Comparison of ENCODE assay signal across 8 cellular contexts in genomic region chr19:18306903-18307681, GRCh38. TPM values are rescaled to one million over a fixed set of nuclear protein-coding genes. Genes with fewer than 3 reads are reported as not detected.
DNase-seq lines count a peak whose midpoint lies in the region; ATAC-seq and TF ChIP-seq lines count a peak whose summit lies in the region.
"Had no signal": no experiment of that assay in that cellular context is flagged by ENCODE, and none has a peak within 500 bp of the region (broad histone marks: within the 10 kb centered on the region; RNA-seq: fewer than 3 reads in every experiment).

No MANE protein-coding gene starts in this region.

- H2AFZ ChIP-seq in MM.1S (ENCODE audit: low read length), result no peak overlapping the region
- H2AFZ ChIP-seq: PC-9 had no signal

- H3K27ac Mint-ChIP-seq in activated naive CD8-positive, alpha-beta T cell treated with anti-CD3 and anti-CD28 coated beads for 36 hours, result peak overlapping the region; percentile 96

- no peak overlapping the region for H3K9ac ChIP-seq in MM.1S (ENCODE audit: low read length)

- no peak for TF ChIP-seq CTCF in MM.1S (IDR thresholded peaks at IDR 0.05; ENCODE audit: low read length)
- TF ChIP-seq CTCF in testis (IDR thresholded peaks at IDR 0.05), result no peak

- no peaks in the 10 kb centered on the region for H4K20me1 ChIP-seq in MM.1S (ENCODE audit: insufficient read depth, low read length)

- H3F3A ChIP-seq in MM.1S (ENCODE audit: insufficient read depth, low read length), result peaks cover 45% of the 10 kb centered on the region

- peaks cover 18% of the 10 kb centered on the region for H3K4me1 ChIP-seq in MM.1S (ENCODE audit: low read length)
- H3K4me1 ChIP-seq in testis, result peaks cover 45% of the 10 kb centered on the region

- peak overlapping the region; percentile 91; the same call in 1 of the 2 replicates for H3K27ac ChIP-seq in MM.1S (ENCODE audit: low read length)
- peak overlapping the region; percentile 58 to 99 for H3K27ac ChIP-seq in testis
- H3K27ac ChIP-seq: PC-9 had no signal

- H3K4me3 Mint-ChIP-seq in activated naive CD8-positive, alpha-beta T cell treated with anti-CD3 and anti-CD28 coated beads for 36 hours, result peak overlapping the region; percentile 88

- H3K9me3 ChIP-seq in MM.1S (replicated peaks; ENCODE audit: insufficient read depth, low read length) (no peaks in the 10 kb centered on the region), testis (no peaks in the 10 kb centered on the region)

- intact Hi-C loops in testis (cut with DNase I; ENCODE audit: low total_unique reads), result no loop called here

- H3K27me3 ChIP-seq in MM.1S (replicated peaks; ENCODE audit: insufficient read depth, low read length) (no peaks in the 10 kb centered on the region), testis (no peaks in the 10 kb centered on the region)

- TF ChIP-seq POLR2A in testis (IDR thresholded peaks at IDR 0.05), result no peak

- H3K36me3 Mint-ChIP-seq in activated naive CD8-positive, alpha-beta T cell treated with anti-CD3 and anti-CD28 coated beads for 36 hours, result peaks cover 41% of the 10 kb centered on the region

- peaks cover 47% of the 10 kb centered on the region for H3K4me1 Mint-ChIP-seq in activated naive CD8-positive, alpha-beta T cell treated with anti-CD3 and anti-CD28 coated beads for 36 hours

- no peaks in the 10 kb centered on the region for H3K9me2 ChIP-seq in MM.1S (replicated peaks; ENCODE audit: insufficient read depth, low read length)

- no peak overlapping the region for H3K4me2 ChIP-seq in MM.1S (ENCODE audit: low read depth, low read length)
- H3K4me2 ChIP-seq: PC-9 had no signal

- ATAC-seq in HG03469 (IDR thresholded peaks at IDR 0.05; ENCODE audit: unreplicated experiment), result no peak

- H3K36me3 ChIP-seq in MM.1S (replicated peaks; ENCODE audit: insufficient read depth, low read length) (no peaks in the 10 kb centered on the region), testis (ENCODE audit: low read depth, missing control alignments) (no peaks in the 10 kb centered on the region)

- 74 to 82% methylated on average over 27 to 33 of the region's 33 CpGs for WGBS in testis, 2 donors

- peaks cover 17% of the 10 kb centered on the region for H3K79me2 ChIP-seq in MM.1S (ENCODE audit: low read length)

- H3K27me3 Mint-ChIP-seq in activated naive CD8-positive, alpha-beta T cell treated with anti-CD3 and anti-CD28 coated beads for 36 hours, result no peaks in the 10 kb centered on the region

- DNase-seq in MM.1S (no peak), inferior parietal cortex (ENCODE audit: extremely low spot score) (peak; percentile 49), testis (no peak), SKM-1 (lab: John Stamatoyannopoulos, UW; ENCODE audit: unreplicated experiment) (no peak), HCEC 1CT (no peak)
- peak; percentile 63 for DNase-seq in activated naive CD8-positive, alpha-beta T cell treated with anti-CD3 and anti-CD28 coated beads for 36 hours
- DNase-seq: PC-9 had no signal

- H3K9me3 Mint-ChIP-seq in activated naive CD8-positive, alpha-beta T cell treated with anti-CD3 and anti-CD28 coated beads for 36 hours, result no peaks in the 10 kb centered on the region

- H3K4me3 ChIP-seq in MM.1S (ENCODE audit: low read length) (no peak overlapping the region), testis (no peak overlapping the region)
- H3K4me3 ChIP-seq: PC-9 had no signal

RNA-seq across cellular contexts. Expression of gene LSM4, which starts 15.8 kb away (rescaled TPM):
- 100 to 1,000 TPM; 419 to 435 TPM for total RNA-seq in activated naive CD8-positive, alpha-beta T cell treated with anti-CD3 and anti-CD28 coated beads for 36 hours
- 100 to 1,000 TPM; 212 to 241 TPM for total RNA-seq in testis
- 196 TPM for polyA plus RNA-seq in testis (ENCODE audit: insufficient read depth, low read depth, low replicate concordance)

RNA-seq across cellular contexts. Expression of gene JUND, which starts 25.7 kb away (rescaled TPM):
- total RNA-seq in activated naive CD8-positive, alpha-beta T cell treated with anti-CD3 and anti-CD28 coated beads for 36 hours, result 100 to 1,000 TPM; 379 to 398 TPM
- 100 to 1,000 TPM; 615 to 654 TPM for total RNA-seq in testis
- 96.4 TPM for polyA plus RNA-seq in testis (ENCODE audit: insufficient read depth, low read depth, low replicate concordance)

RNA-seq across cellular contexts. Expression of gene IQCN, which starts 32.8 kb away (rescaled TPM):
- total RNA-seq in activated naive CD8-positive, alpha-beta T cell treated with anti-CD3 and anti-CD28 coated beads for 36 hours, result under 1 TPM; 0.29 to 0.32 TPM
- total RNA-seq in testis, result 10 to 100 TPM; 30.1 to 62.3 TPM
- polyA plus RNA-seq in testis (ENCODE audit: insufficient read depth, low read depth, low replicate concordance), result 88.1 TPM

RNA-seq across cellular contexts. Expression of gene PGPEP1, which starts 33.3 kb away (rescaled TPM):
- total RNA-seq in activated naive CD8-positive, alpha-beta T cell treated with anti-CD3 and anti-CD28 coated beads for 36 hours, result 10 to 100 TPM; 15.7 to 17.8 TPM
- 10 to 100 TPM; 12.4 to 16.2 TPM for total RNA-seq in testis
- polyA plus RNA-seq in testis (ENCODE audit: insufficient read depth, low read depth, low replicate concordance), result 10.8 TPM

Comparison
In these comparisons a context has a peak if more than half of its experiments do, and no peak if none do; other contexts are left out.
1. DNase-seq: peak in activated naive CD8-positive, alpha-beta T cell treated with anti-CD3 and anti-CD28 coated beads for 36 hours (single experiment) and inferior parietal cortex (single experiment); none in MM.1S (single experiment), testis (single experiment), SKM-1 (single experiment) and HCEC 1CT (single experiment).
2. RNA of gene IQCN, which starts 32.8 kb away (total RNA-seq): 30.1 to 62.3 TPM in testis; 0.29 to 0.32 TPM in activated naive CD8-positive, alpha-beta T cell treated with anti-CD3 and anti-CD28 coated beads for 36 hours; every median in the first group is over 10 times any median in the second.